ENCODE assay signal across 1 cellular context in the genomic region with DNA sequence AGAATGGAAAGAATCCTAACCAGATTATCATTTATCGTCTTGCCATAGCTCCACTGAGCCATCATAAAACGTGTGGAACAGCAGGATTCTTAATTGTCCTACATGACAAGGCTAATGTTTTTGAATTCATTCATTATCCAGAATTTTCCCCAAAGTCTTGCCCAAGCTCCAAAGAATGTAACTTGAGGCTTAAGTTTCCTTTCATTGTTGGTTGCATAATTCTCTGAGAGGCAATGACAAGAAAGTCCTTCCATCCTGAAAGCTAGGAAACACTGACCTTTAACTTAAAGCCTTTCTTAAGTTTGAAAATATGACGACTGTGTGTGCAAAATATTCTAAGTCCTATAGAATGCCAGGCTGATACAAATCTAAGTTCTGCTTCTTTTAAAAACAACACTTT.
TF ChIP-seq lines count a peak whose summit lies in the region.

No MANE protein-coding gene starts in this region.

TF ChIP-seq in GM23338, 12 proteins besides CTCF, POLR2A, EP300 and RAD21 (continued from another document):
- TF ChIP-seq, protein P1, sequence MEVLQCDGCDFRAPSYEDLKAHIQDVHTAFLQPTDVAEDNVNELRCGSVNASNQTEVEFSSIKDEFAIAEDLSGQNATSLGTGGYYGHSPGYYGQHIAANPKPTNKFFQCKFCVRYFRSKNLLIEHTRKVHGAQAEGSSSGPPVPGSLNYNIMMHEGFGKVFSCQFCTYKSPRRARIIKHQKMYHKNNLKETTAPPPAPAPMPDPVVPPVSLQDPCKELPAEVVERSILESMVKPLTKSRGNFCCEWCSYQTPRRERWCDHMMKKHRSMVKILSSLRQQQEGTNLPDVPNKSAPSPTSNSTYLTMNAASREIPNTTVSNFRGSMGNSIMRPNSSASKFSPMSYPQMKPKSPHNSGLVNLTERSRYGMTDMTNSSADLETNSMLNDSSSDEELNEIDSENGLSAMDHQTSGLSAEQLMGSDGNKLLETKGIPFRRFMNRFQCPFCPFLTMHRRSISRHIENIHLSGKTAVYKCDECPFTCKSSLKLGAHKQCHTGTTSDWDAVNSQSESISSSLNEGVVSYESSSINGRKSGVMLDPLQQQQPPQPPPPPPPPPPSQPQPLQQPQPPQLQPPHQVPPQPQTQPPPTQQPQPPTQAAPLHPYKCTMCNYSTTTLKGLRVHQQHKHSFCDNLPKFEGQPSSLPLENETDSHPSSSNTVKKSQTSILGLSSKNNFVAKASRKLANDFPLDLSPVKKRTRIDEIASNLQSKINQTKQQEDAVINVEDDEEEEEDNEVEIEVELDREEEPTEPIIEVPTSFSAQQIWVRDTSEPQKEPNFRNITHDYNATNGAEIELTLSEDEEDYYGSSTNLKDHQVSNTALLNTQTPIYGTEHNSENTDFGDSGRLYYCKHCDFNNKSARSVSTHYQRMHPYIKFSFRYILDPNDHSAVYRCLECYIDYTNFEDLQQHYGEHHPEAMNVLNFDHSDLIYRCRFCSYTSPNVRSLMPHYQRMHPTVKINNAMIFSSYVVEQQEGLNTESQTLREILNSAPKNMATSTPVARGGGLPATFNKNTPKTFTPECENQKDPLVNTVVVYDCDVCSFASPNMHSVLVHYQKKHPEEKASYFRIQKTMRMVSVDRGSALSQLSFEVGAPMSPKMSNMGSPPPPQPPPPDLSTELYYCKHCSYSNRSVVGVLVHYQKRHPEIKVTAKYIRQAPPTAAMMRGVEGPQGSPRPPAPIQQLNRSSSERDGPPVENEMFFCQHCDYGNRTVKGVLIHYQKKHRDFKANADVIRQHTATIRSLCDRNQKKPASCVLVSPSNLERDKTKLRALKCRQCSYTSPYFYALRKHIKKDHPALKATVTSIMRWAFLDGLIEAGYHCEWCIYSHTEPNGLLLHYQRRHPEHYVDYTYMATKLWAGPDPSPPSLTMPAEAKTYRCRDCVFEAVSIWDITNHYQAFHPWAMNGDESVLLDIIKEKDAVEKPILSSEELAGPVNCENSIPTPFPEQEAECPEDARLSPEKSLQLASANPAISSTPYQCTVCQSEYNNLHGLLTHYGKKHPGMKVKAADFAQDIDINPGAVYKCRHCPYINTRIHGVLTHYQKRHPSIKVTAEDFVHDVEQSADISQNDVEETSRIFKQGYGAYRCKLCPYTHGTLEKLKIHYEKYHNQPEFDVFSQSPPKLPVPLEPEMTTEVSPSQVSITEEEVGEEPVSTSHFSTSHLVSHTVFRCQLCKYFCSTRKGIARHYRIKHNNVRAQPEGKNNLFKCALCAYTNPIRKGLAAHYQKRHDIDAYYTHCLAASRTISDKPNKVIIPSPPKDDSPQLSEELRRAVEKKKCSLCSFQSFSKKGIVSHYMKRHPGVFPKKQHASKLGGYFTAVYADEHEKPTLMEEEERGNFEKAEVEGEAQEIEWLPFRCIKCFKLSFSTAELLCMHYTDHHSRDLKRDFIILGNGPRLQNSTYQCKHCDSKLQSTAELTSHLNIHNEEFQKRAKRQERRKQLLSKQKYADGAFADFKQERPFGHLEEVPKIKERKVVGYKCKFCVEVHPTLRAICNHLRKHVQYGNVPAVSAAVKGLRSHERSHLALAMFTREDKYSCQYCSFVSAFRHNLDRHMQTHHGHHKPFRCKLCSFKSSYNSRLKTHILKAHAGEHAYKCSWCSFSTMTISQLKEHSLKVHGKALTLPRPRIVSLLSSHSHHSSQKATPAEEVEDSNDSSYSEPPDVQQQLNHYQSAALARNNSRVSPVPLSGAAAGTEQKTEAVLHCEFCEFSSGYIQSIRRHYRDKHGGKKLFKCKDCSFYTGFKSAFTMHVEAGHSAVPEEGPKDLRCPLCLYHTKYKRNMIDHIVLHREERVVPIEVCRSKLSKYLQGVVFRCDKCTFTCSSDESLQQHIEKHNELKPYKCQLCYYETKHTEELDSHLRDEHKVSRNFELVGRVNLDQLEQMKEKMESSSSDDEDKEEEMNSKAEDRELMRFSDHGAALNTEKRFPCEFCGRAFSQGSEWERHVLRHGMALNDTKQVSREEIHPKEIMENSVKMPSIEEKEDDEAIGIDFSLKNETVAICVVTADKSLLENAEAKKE (CRISPR knock-in tag; IDR thresholded peaks at IDR 0.05) = no peak
- TF ChIP-seq STAT1 (IDR thresholded peaks at IDR 0.05; ENCODE audit: unreplicated experiment) (no peak), CREB1 (CRISPR knock-in tag; IDR thresholded peaks at IDR 0.05; ENCODE audit: low read depth) (no peak), JUNB (IDR thresholded peaks at IDR 0.05; ENCODE audit: unreplicated experiment) (no peak), ZNF114 (CRISPR knock-in tag; IDR thresholded peaks at IDR 0.05) (no peak), ZNF331 (CRISPR knock-in tag; IDR thresholded peaks at IDR 0.05; ENCODE audit: low read depth) (no peak), EZH2phosphoT487 (IDR thresholded peaks at IDR 0.05; ENCODE audit: unreplicated experiment) (no peak), EZH2 (IDR thresholded peaks at IDR 0.05; ENCODE audit: low read depth, unreplicated experiment) (no peak), NANOG (IDR thresholded peaks at IDR 0.05; ENCODE audit: borderline replicate concordance) (no peak)
- TF ChIP-seq, protein P2, sequence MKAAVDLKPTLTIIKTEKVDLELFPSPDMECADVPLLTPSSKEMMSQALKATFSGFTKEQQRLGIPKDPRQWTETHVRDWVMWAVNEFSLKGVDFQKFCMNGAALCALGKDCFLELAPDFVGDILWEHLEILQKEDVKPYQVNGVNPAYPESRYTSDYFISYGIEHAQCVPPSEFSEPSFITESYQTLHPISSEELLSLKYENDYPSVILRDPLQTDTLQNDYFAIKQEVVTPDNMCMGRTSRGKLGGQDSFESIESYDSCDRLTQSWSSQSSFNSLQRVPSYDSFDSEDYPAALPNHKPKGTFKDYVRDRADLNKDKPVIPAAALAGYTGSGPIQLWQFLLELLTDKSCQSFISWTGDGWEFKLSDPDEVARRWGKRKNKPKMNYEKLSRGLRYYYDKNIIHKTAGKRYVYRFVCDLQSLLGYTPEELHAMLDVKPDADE (IDR thresholded peaks at IDR 0.05) = no peak
TF ChIP-seq in GM23338: peak in this region for 0.
